In genomic region chr10:61846370-61847031, GRCh38 we compare ENCODE assay signal across 24 cellular contexts. TPM values are rescaled to one million over a fixed set of nuclear protein-coding genes. Genes with fewer than 3 reads are reported as not detected.
DNase-seq lines count a peak whose midpoint lies in the region; ATAC-seq, FAIRE-seq and TF ChIP-seq lines count a peak whose summit lies in the region.
"Had no signal": no experiment of that assay in that cellular context is flagged by ENCODE, and none has a peak within 500 bp of the region (broad histone marks: within the 10 kb centered on the region; RNA-seq: fewer than 3 reads in every experiment).

No MANE protein-coding gene starts in this region.

- H3K9ac ChIP-seq in K562 (ENCODE audit: insufficient read depth in 1 of 2, low read depth in 2 of 2, low read length in 2 of 2): no peak overlapping the region
- H3K9ac ChIP-seq: BLaER1, GM23248 had no signal

- intact Hi-C loops in natural killer cell (cut with micrococcal nuclease) (no loop called here), K562 (cut with micrococcal nuclease) (no loop called here), transverse colon (cut with DNase I; ENCODE audit: low total_unique reads) (no loop called here), posterior vena cava (cut with DNase I) (no loop called here)

- DNase-seq in natural killer cell (no peak), GM18507 (ENCODE audit: extremely low spot score, insufficient read length, low read depth) (no peak), K562 (ENCODE audit: extremely low read depth in 1 of 4, low spot score in 3 of 4) (no peak), transverse colon (no peak), superior temporal gyrus (ENCODE audit: extremely low spot score) (no peak), posterior vena cava (ENCODE audit: low spot score) (no peak), NCI-H2227 (lab: John Stamatoyannopoulos, UW; ENCODE audit: unreplicated experiment) (no peak)
- no peak for DNase-seq in natural killer cell treated with Interleukin-12 subunit alpha and Interleukin-12 subunit beta and Interleukin-15 and Interleukin-18, amount 100 ng/mL, for 72 hours (ENCODE audit: low spot score)
- DNase-seq: Calu3; CD4-positive, alpha-beta T cell; CD8-positive, alpha-beta memory T cell; DMS53; DMS79 treated with DMSO at 0.1 percent for 48 hours; GF-D8; GM23248; H7; HCEC 1CT had no signal

- H3K9me3 ChIP-seq in K562 (replicated peaks; ENCODE audit: control insufficient read depth, insufficient read depth, low read depth, low read length) (no peaks in the 10 kb centered on the region), transverse colon (no peaks in the 10 kb centered on the region)
- H3K9me3 ChIP-seq: BLaER1 had no signal

- POLR2A ChIA-PET in K562 (lab: Yijun Ruan, JAX): interaction anchor here (0.6 kb wide), 1 partner anchor 23 kb away, joined by 3 read pairs; no protein-coding TSS in a partner anchor

- no peaks in the 10 kb centered on the region for H3K36me3 Mint-ChIP-seq in natural killer cell
- H3K36me3 Mint-ChIP-seq in natural killer cell treated with Interleukin-12 subunit alpha and Interleukin-12 subunit beta and Interleukin-15 and Interleukin-18, amount 100 ng/mL, for 72 hours: no peaks in the 10 kb centered on the region
- H3K36me3 Mint-ChIP-seq: CD14-positive monocyte; CD8-positive, alpha-beta memory T cell had no signal

- H3K4me2 ChIP-seq in K562 (ENCODE audit: insufficient read depth, low read length): no peak overlapping the region
- H3K4me2 ChIP-seq: BLaER1 had no signal

- no peaks in the 10 kb centered on the region for H3K79me2 ChIP-seq in K562 (ENCODE audit: control insufficient read depth, insufficient read depth, low read length)

- no peak for TF ChIP-seq RAD21 in K562 (CRISPR knock-in tag; conservative IDR thresholded peaks at IDR 0.05 in 1 of 2, IDR thresholded peaks at IDR 0.05 in 1 of 2)

- H4K20me1 ChIP-seq in K562 (replicated peaks; ENCODE audit: control insufficient read depth, insufficient read depth, low read length): no peaks in the 10 kb centered on the region
- H4K20me1 ChIP-seq: BLaER1 had no signal

- no peaks in the 10 kb centered on the region for H3K27me3 ChIP-seq in K562 (ENCODE audit: control insufficient read depth in 2 of 2, insufficient read depth in 2 of 2, low read length in 2 of 2)
- H3K27me3 ChIP-seq in transverse colon: no peaks in the 10 kb centered on the region
- H3K27me3 ChIP-seq: BLaER1 had no signal

- in situ Hi-C loops in K562 (cut with MboI): no loop called here
- in situ Hi-C loops in transverse colon (cut with MboI; ENCODE audit: low pct_ligation_motif_present in 1 of 4, low pct_unique_long_range_greater_than_20kb in 1 of 4, low sequenced_read_pairs in 3 of 4): no loop called here

- no peaks in the 10 kb centered on the region for H3K27me3 Mint-ChIP-seq in natural killer cell (ENCODE audit: low read depth in 2 of 2)
- H3K27me3 Mint-ChIP-seq in natural killer cell treated with Interleukin-12 subunit alpha and Interleukin-12 subunit beta and Interleukin-15 and Interleukin-18, amount 100 ng/mL, for 72 hours: no peaks in the 10 kb centered on the region
- H3K27me3 Mint-ChIP-seq: B cell; CD4-positive, alpha-beta T cell had no signal

- no TSS peak for BruUV-seq in K562 (replicated peaks; lab: Mats Ljungman, UMichigan)

- FAIRE-seq in GM18507 (lab: Jason Lieb, UNC): peak; percentile 31
- FAIRE-seq in K562 (lab: Jason Lieb, UNC): no peak
- FAIRE-seq: A204.1, GM12891, H1 had no signal

- CTCF ChIA-PET in K562 (lab: Yijun Ruan, JAX; ENCODE audit: low intra/inter-chr PET ratio): no interaction called here

- peaks cover 3 to 23% of the 10 kb centered on the region in 2 experiments; a peak in 3 of 5 replicates for H3K4me1 ChIP-seq in K562 (replicated peaks in 1 of 2; ENCODE audit: control insufficient read depth in 2 of 2, insufficient read depth in 2 of 2, low read length in 2 of 2)
- peaks cover 9 to 30% (median 16%) of the 10 kb centered on the region in 4 donors for H3K4me1 ChIP-seq in transverse colon
- H3K4me1 ChIP-seq: BLaER1 had no signal

- TF ChIP-seq EP300 in K562 (IDR thresholded peaks at IDR 0.05; ENCODE audit: low read length): no peak
- TF ChIP-seq EP300 in transverse colon (IDR thresholded peaks at IDR 0.05; ENCODE audit: low read depth): no peak

- peak overlapping the region; percentile 65; the same call in 1 of the 2 replicates for H2AFZ ChIP-seq in K562 (ENCODE audit: low read depth, low read length)
- H2AFZ ChIP-seq: GM23248 had no signal

- no peak overlapping the region for H3K27ac ChIP-seq in K562 (ENCODE audit: extremely low read depth, low read depth, low read length)
- peak overlapping the region in 3 of 4 donors; percentile 28 to 71 (median 39) for H3K27ac ChIP-seq in transverse colon
- H3K27ac ChIP-seq: 22Rv1, BLaER1, GM23248 had no signal

- H3K4me3 ChIP-seq in K562 (no peak overlapping the region), transverse colon (no peak overlapping the region)
- H3K4me3 ChIP-seq: BLaER1, GM23248 had no signal

- H3K4me3 Mint-ChIP-seq in natural killer cell: no peak overlapping the region
- H3K4me3 Mint-ChIP-seq in natural killer cell treated with Interleukin-12 subunit alpha and Interleukin-12 subunit beta and Interleukin-15 and Interleukin-18, amount 100 ng/mL, for 72 hours: no peak overlapping the region
- H3K4me3 Mint-ChIP-seq: B cell; CD14-positive monocyte; CD4-positive, alpha-beta T cell; CD8-positive, alpha-beta memory T cell had no signal

- H3K4me1 Mint-ChIP-seq in natural killer cell: peaks cover 10 to 11% of the 10 kb centered on the region in 2 donors
- peaks cover 5 to 12% of the 10 kb centered on the region in 2 donors for H3K4me1 Mint-ChIP-seq in natural killer cell treated with Interleukin-12 subunit alpha and Interleukin-12 subunit beta and Interleukin-15 and Interleukin-18, amount 100 ng/mL, for 72 hours (ENCODE audit: low read depth in 2 of 2)
- H3K4me1 Mint-ChIP-seq: CD14-positive monocyte had no signal

- H3K36me3 ChIP-seq in K562 (ENCODE audit: control insufficient read depth, insufficient read depth, low read length): no peaks in the 10 kb centered on the region
- no peaks in the 10 kb centered on the region for H3K36me3 ChIP-seq in transverse colon
- H3K36me3 ChIP-seq: BLaER1 had no signal

- peak in 2 of 3 donors; percentile 32 to 38 for ATAC-seq in natural killer cell
- no peak for ATAC-seq in natural killer cell treated with Interleukin-12 subunit alpha and Interleukin-12 subunit beta and Interleukin-15 and Interleukin-18, amount 100 ng/mL, for 72 hours
- ATAC-seq in K562: no peak

- no peaks in the 10 kb centered on the region for H3K9me1 ChIP-seq in K562 (ENCODE audit: control insufficient read depth, insufficient read depth, low read length)

- no peak for TF ChIP-seq POLR2A in K562 (conservative IDR thresholded peaks at IDR 0.05)
- no peak for TF ChIP-seq POLR2A in transverse colon (IDR thresholded peaks at IDR 0.05)

- H3K27ac Mint-ChIP-seq in natural killer cell: peak overlapping the region in 1 of 2 donors; percentile 22
- H3K27ac Mint-ChIP-seq in natural killer cell treated with Interleukin-12 subunit alpha and Interleukin-12 subunit beta and Interleukin-15 and Interleukin-18, amount 100 ng/mL, for 72 hours: peak overlapping the region in 1 of 2 donors; percentile 14
- H3K27ac Mint-ChIP-seq: B cell; CD14-positive monocyte; CD4-positive, alpha-beta T cell had no signal

- H3K9me3 Mint-ChIP-seq in natural killer cell: no peaks in the 10 kb centered on the region
- H3K9me3 Mint-ChIP-seq in natural killer cell treated with Interleukin-12 subunit alpha and Interleukin-12 subunit beta and Interleukin-15 and Interleukin-18, amount 100 ng/mL, for 72 hours: peaks cover 3% of the 10 kb centered on the region
- H3K9me3 Mint-ChIP-seq: CD4-positive, alpha-beta T cell had no signal

- TF ChIP-seq CTCF in natural killer cell (IDR thresholded peaks at IDR 0.05) (no peak), K562 (IDR thresholded peaks at IDR 0.05 in 2 of 3, conservative IDR thresholded peaks at IDR 0.05 in 1 of 3; ENCODE audit: insufficient read depth in 2 of 3, low read depth in 1 of 3, low read length in 3 of 3) (no peak), transverse colon (IDR thresholded peaks at IDR 0.05) (no peak)

- WGBS in K562 (ENCODE audit: insufficient coverage, low coverage, missing lambda C conversion rate): 49% methylated on average over 5 of the region's 5 CpGs
- 81 to 94% methylated on average over 2 to 5 of the region's 5 CpGs for WGBS in transverse colon (ENCODE audit: low coverage in 1 of 2), 2 donors

TF ChIP-seq in K562, 482 proteins besides CTCF, POLR2A, EP300 and RAD21 (continues in another document):
- peak; percentile 92 for TF ChIP-seq ZKSCAN1 (IDR thresholded peaks at IDR 0.05; ENCODE audit: low read depth, low read length)
- TF ChIP-seq CTBP1 (IDR thresholded peaks at IDR 0.05; ENCODE audit: borderline replicate concordance): no peak
- no peak for TF ChIP-seq NR2C1 (IDR thresholded peaks at IDR 0.05)
- no peak for TF ChIP-seq NR2C1 (tag; IDR thresholded peaks at IDR 0.05)
- no peak for TF ChIP-seq ARID1B (IDR thresholded peaks at IDR 0.05)

RNA-seq across cellular contexts. Expression of gene ARID5B, which starts 55.0 kb away (rescaled TPM):
- 10 to 100 TPM; 22.3 to 44.3 (median 31.3) TPM for total RNA-seq in natural killer cell
- total RNA-seq in natural killer cell treated with Interleukin-12 subunit alpha and Interleukin-12 subunit beta and Interleukin-15 and Interleukin-18, amount 100 ng/mL, for 72 hours: 10 to 100 TPM; 46.1 to 51.7 TPM
- total RNA-seq in K562 (2011; cell fraction: chromatin; rRNA removed; ENCODE audit: low replicate concordance): 12.6 and 16.5 TPM in 2 replicates
- total RNA-seq in K562 (2011; cell fraction: nucleolus; rRNA removed): 6.3 and 6.4 TPM in 2 replicates
- 7.4 and 9.8 TPM in 2 replicates for total RNA-seq in K562 (2011; cell fraction: nucleoplasm; rRNA removed)
- total RNA-seq in K562 (2014; rRNA removed): 1.4 and 2.1 TPM in 2 replicates
- total RNA-seq in K562 (2014; rRNA removed; fragmentation: Illumina TruSeq; extraction: Trizol): 0.80 and 1.3 TPM in 2 replicates
- 0.80 and 0.90 TPM in 2 replicates for total RNA-seq in K562 (2015; rRNA removed; fragmentation: Illumina TruSeq; extraction: Trizol)
- total RNA-seq in K562 (2021): 1.2 and 1.6 TPM in 2 replicates
- 0.57 and 1.5 TPM in 2 replicates for polyA plus RNA-seq in K562 (2011; rRNA removed)
- polyA plus RNA-seq in K562 (2011; cell fraction: cytosol; rRNA removed): 0.43 and 1.3 TPM in 2 replicates
- polyA plus RNA-seq in K562 (2011; cell fraction: nucleus; rRNA removed): 1.2 and 3.5 TPM in 2 replicates
- polyA plus RNA-seq in K562 (2012): 0.61 and 0.71 TPM in 2 replicates
- polyA plus RNA-seq in K562 (2014; fragmentation: Illumina TruSeq; extraction: Trizol): 0.64 and 0.73 TPM in 2 replicates
- 1 to 10 TPM in 1 of 2 experiments, under 1 TPM in 1; 0.62 to 1.3 TPM for polyA plus RNA-seq in K562 (2014; fragmentation: Nextera tagmentation; extraction: Ambion mirVana)
- polyA plus RNA-seq in K562 (2014; rRNA removed): 0.48 and 0.58 TPM in 2 replicates
- polyA minus RNA-seq in K562 (2011; rRNA and poly(A)+ RNA removed): 4.2 and 11.6 TPM in 2 replicates
- 2.6 and 3.0 TPM in 2 replicates for polyA minus RNA-seq in K562 (2011; cell fraction: cytosol; rRNA and poly(A)+ RNA removed)
- polyA minus RNA-seq in K562 (2011; cell fraction: nucleus; rRNA and poly(A)+ RNA removed): 7.7 and 12.4 TPM in 2 replicates
- total RNA-seq in transverse colon: 10 to 100 TPM; 17.7 to 54.6 (median 34.8) TPM
- total RNA-seq in posterior vena cava: 10 to 100 TPM; 75.0 to 96.1 TPM

Comparison
In these comparisons a context has a peak if more than half of its experiments do, and no peak if none do; other contexts are left out.
1. ATAC-seq: peak in natural killer cell (2 of 3); none in natural killer cell treated with Interleukin-12 subunit alpha and Interleukin-12 subunit beta and Interleukin-15 and Interleukin-18, amount 100 ng/mL, for 72 hours (0 of 2) and K562 (single experiment).